Comparison of ENCODE assay signal across 12 cellular contexts in the genomic region with DNA sequence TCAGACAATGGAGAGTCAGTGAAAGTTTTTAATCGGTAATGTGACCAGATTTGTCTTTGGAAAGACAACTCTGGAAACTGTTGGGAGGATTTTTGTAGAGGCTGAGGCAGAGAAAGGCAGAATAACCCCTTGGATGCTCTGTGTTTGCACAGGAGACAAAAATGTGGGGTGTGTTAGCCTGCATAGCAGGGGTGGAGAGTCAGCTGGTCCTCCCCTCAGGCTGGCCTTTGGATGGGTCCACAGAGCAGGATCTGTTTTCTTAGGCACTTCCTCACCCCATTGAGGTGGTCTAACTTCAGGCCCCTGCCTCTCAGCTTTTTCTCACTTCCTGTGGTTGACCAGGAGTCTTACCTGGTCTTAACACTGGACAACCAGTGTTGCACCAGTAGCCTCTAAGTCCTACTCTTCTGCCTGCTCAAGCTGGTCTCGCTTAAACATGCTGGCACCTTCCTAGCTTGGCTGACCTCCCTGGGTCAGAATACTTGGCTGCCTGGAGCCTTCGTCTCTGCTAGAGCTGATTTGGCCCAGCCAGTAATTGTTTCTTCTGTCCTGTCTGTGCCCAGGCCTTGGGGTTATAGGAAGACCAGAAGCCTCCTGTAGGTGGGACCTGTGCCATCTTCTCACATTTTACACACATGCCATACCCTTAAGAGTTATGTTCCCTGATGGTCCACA.
DNase-seq lines count a peak whose midpoint lies in the region; ATAC-seq and TF ChIP-seq lines count a peak whose summit lies in the region.
"Had no signal": no experiment of that assay in that cellular context is flagged by ENCODE, and none has a peak within 500 bp of the region (broad histone marks: within the 10 kb centered on the region; RNA-seq: fewer than 3 reads in every experiment).

No MANE protein-coding gene starts in this region.

- no peaks in the 10 kb centered on the region for H3K9me3 ChIP-seq in muscle layer of duodenum (ENCODE audit: control insufficient read depth in 1 of 2, low read length in 2 of 2)

- no peak for ATAC-seq in HG02678 (IDR thresholded peaks at IDR 0.05; ENCODE audit: unreplicated experiment)

- TF ChIP-seq CTCF in VCaP (conservative IDR thresholded peaks at IDR 0.05) (no peak), foreskin fibroblast (IDR thresholded peaks at IDR 0.05; ENCODE audit: low read depth, low read length) (no peak)

- H3K36me3 ChIP-seq in muscle layer of duodenum (ENCODE audit: control insufficient read depth in 1 of 2, insufficient read depth in 2 of 2, low read length in 2 of 2) = no peaks in the 10 kb centered on the region

- H3K27ac ChIP-seq in VCaP (peak overlapping the region; percentile 11), muscle layer of duodenum (ENCODE audit: low read length) (peak overlapping the region; percentile 35)

- peaks cover 0 to 19% of the 10 kb centered on the region in 2 donors for H3K4me1 ChIP-seq in muscle layer of duodenum (ENCODE audit: control insufficient read depth in 1 of 2, insufficient read depth in 2 of 2, low read length in 2 of 2)

- H3K4me3 ChIP-seq in foreskin fibroblast (ENCODE audit: low read depth in 1 of 2, low read length in 2 of 2) = no peak overlapping the region
- H3K4me3 ChIP-seq in muscle layer of duodenum (ENCODE audit: low read depth in 1 of 2, low read length in 2 of 2) = no peak overlapping the region

- DNase-seq in foreskin fibroblast (peak; percentile 36 to 78), ureter (ENCODE audit: low spot score) (peak; percentile 56), NK-92 (lab: John Stamatoyannopoulos, UW; ENCODE audit: unreplicated experiment) (no peak), DMS53 (lab: John Stamatoyannopoulos, UW) (no peak)
- DNase-seq: naive B cell; NCI-H1105 treated with DMSO at 0.1 percent for 48 hours; NCI-H526; SHP77; stimulated activated CD4-positive, alpha-beta T cell treated with anti-CD3 and anti-CD28 coated beads, Interleukin-2, amount 100 ng/mL, for 24 hours had no signal

- H3K27me3 ChIP-seq in muscle layer of duodenum (ENCODE audit: low read depth, low read length) = no peaks in the 10 kb centered on the region

Comparison
In these comparisons a context has a peak if more than half of its experiments do, and no peak if none do; other contexts are left out.
1. DNase-seq: peak in foreskin fibroblast (2 of 2) and ureter (single experiment); none in NK-92 (single experiment) and DMS53 (single experiment).